19 cellular contexts compared by ENCODE assay signal in the genomic region with DNA sequence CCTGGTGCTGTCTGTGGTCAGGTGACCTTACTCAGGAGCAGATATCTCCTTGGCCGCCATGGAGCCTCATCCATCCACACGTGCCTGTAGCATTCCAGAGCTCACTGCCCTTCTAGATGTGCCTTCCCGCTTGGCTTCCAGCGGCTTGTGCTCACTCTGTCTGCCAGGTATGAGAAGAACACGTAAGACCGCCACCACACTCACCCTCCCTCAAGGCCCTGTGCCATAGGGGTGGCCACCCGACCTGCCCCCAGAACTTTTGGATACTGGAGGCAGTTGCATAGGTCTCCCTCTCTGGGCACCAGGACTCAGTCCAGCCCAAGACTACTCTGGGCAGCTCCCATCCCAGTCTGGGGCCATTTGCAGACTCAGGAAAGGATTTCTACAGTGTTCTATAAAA. TPM values are rescaled to one million over a fixed set of nuclear protein-coding genes. Genes with fewer than 3 reads are reported as not detected.
DNase-seq lines count a peak whose midpoint lies in the region; ATAC-seq and TF ChIP-seq lines count a peak whose summit lies in the region.
"Had no signal": no experiment of that assay in that cellular context is flagged by ENCODE, and none has a peak within 500 bp of the region (broad histone marks: within the 10 kb centered on the region; RNA-seq: fewer than 3 reads in every experiment).

No MANE protein-coding gene starts in this region.

- H3K9me3 ChIP-seq in IMR-90 (ENCODE audit: control insufficient read depth, insufficient read depth, low read length) (no peaks in the 10 kb centered on the region), mesodermal cell (ENCODE audit: control insufficient read depth, low read length) (no peaks in the 10 kb centered on the region), tibial nerve (no peaks in the 10 kb centered on the region)

- intact Hi-C loops in IMR-90 (cut with micrococcal nuclease): no loop called here
- intact Hi-C loops in MCF 10A (cut with micrococcal nuclease): no loop called here
- intact Hi-C loops in activated CD4-positive, alpha-beta memory T cell treated with anti-CD3 and anti-CD28 coated beads for 36 hours (cut with micrococcal nuclease): no loop called here

- H3K14ac ChIP-seq in IMR-90 (replicated peaks; ENCODE audit: low read depth, low read length): no peak overlapping the region

- H3K36me3 Mint-ChIP-seq in MCF 10A (ENCODE audit: insufficient read depth, unreplicated experiment): peaks cover 36% of the 10 kb centered on the region
- no peaks in the 10 kb centered on the region for H3K36me3 Mint-ChIP-seq in activated CD4-positive, alpha-beta memory T cell treated with anti-CD3 and anti-CD28 coated beads for 36 hours
- H3K36me3 Mint-ChIP-seq: T-cell had no signal

- H3K27me3 Mint-ChIP-seq in MCF 10A (ENCODE audit: insufficient read depth, unreplicated experiment): no peaks in the 10 kb centered on the region
- H3K27me3 Mint-ChIP-seq in activated CD4-positive, alpha-beta memory T cell treated with anti-CD3 and anti-CD28 coated beads for 36 hours: no peaks in the 10 kb centered on the region

- WGBS in IMR-90 (ENCODE audit: extremely low coverage in 2 of 2, insufficient read length in 1 of 2), 2 experiments: 96% methylated on average over 4 of the region's 7 CpGs; no CpG with 5 or more reads in 1 of the 2 experiments
- 92 to 99% methylated on average over 6 to 7 of the region's 7 CpGs for WGBS in mesodermal cell (ENCODE audit: insufficient coverage in 2 of 2), 2 experiments
- WGBS in tibial nerve, 2 donors: 78% methylated on average over 7 of the region's 7 CpGs

- H3K56ac ChIP-seq in IMR-90 (ENCODE audit: extremely low read depth, insufficient read depth, low read length): no peak overlapping the region

- H3K4me3 Mint-ChIP-seq in MCF 10A (ENCODE audit: unreplicated experiment): peak overlapping the region; percentile 70
- no peak overlapping the region for H3K4me3 Mint-ChIP-seq in activated CD4-positive, alpha-beta memory T cell treated with anti-CD3 and anti-CD28 coated beads for 36 hours
- H3K4me3 Mint-ChIP-seq: IgD-negative memory B cell, T-cell had no signal

- TF ChIP-seq CTCF in IMR-90 (conservative IDR thresholded peaks at IDR 0.05; ENCODE audit: low read depth, low read length): no peak
- no peak for TF ChIP-seq CTCF in MCF 10A (IDR thresholded peaks at IDR 0.05; ENCODE audit: unreplicated experiment)
- no peak for TF ChIP-seq CTCF in tibial nerve (IDR thresholded peaks at IDR 0.05)

- H2BK15ac ChIP-seq in IMR-90 (ENCODE audit: low read depth, low read length): no peak overlapping the region

- H3K9me1 ChIP-seq in IMR-90 (ENCODE audit: insufficient read depth, low read length): peaks cover 24% of the 10 kb centered on the region

- peaks cover 41 to 63% of the 10 kb centered on the region in 2 experiments for H3K79me1 ChIP-seq in IMR-90 (ENCODE audit: low read depth in 1 of 2, low read length in 2 of 2)

- no peak overlapping the region; the same call in 1 of the 2 replicates for H3K4ac ChIP-seq in IMR-90 (ENCODE audit: low read depth, low read length)

- H2BK20ac ChIP-seq in IMR-90 (ENCODE audit: low read depth, low read length): no peak overlapping the region

- POLR2A ChIA-PET in IMR-90 (lab: Charles Lee; ENCODE audit: unreplicated experiment): no interaction called here
- POLR2A ChIA-PET in MCF 10A (lab: Yijun Ruan, JAX): interaction anchor here (0.6 to 20.1 kb wide), 5 partner anchors 12 to 928 kb away, joined by 3 to 915 read pairs (median 12); partner anchors contain the start of genes AVPI1, PI4K2A and ZFYVE27
- POLR2A ChIA-PET in HEK293T (lab: Yijun Ruan, JAX): interaction anchor here (0.8 to 1.9 kb wide), 3 partner anchors 14 to 31 kb away, joined by 3 to 6 read pairs (median 3); partner anchors contain the start of genes AVPI1 and ZFYVE27
- POLR2A ChIA-PET in activated CD4-positive, alpha-beta memory T cell treated with anti-CD3 and anti-CD28 coated beads for 36 hours (lab: Charles Lee): no interaction called here

- H3K18ac ChIP-seq in IMR-90 (ENCODE audit: low read depth, low read length): no peak overlapping the region

- TF ChIP-seq RAD21 in IMR-90 (IDR thresholded peaks at IDR 0.05; ENCODE audit: low read length): no peak

- H3K9ac ChIP-seq in IMR-90 (ENCODE audit: low read depth, low read length): no peak overlapping the region

- H3K27ac ChIP-seq in IMR-90 (ENCODE audit: insufficient read depth, low read length) (no peak overlapping the region), mesodermal cell (ENCODE audit: low read depth, low read length, severe bottlenecking) (peak overlapping the region; percentile 74), tibial nerve (peak overlapping the region; percentile 58 to 99 (median 81))

- H3K4me2 ChIP-seq in IMR-90 (ENCODE audit: low read depth, low read length): no peak overlapping the region; the same call in 1 of the 2 replicates

- H2BK120ac ChIP-seq in IMR-90 (ENCODE audit: low read depth, low read length): no peak overlapping the region

- DNase-seq in IMR-90 (no peak), MCF 10A (ENCODE audit: unreplicated experiment) (no peak), tibial nerve (ENCODE audit: low spot score in 2 of 2) (no peak), HEK293T (ENCODE audit: extremely low spot score) (no peak)
- DNase-seq in activated CD4-positive, alpha-beta memory T cell treated with anti-CD3 and anti-CD28 coated beads for 36 hours: no peak
- DNase-seq: activated CD4-positive, CD25-positive, alpha-beta regulatory T cell treated with anti-CD3 and anti-CD28 coated beads, Interleukin-2, amount 50 U/mL, for 72 hours; activated naive CD4-positive, alpha-beta T cell; DMS 273 treated with DMSO at 0.1 percent for 48 hours; effector CD4-positive, alpha-beta T cell; NCI-H1048; NCI-H748 treated with DMSO at 0.1 percent for 48 hours; T-cell had no signal

- no peak overlapping the region for H4K8ac ChIP-seq in IMR-90 (ENCODE audit: low read depth in 2 of 2, low read length in 2 of 2)

- TF ChIP-seq POLR2A in IMR-90 (IDR thresholded peaks at IDR 0.05; ENCODE audit: low read depth, low read length) (no peak), tibial nerve (IDR thresholded peaks at IDR 0.05) (no peak)

- TSS peak; percentile 47 for BruUV-seq in IMR-90 (replicated peaks; lab: Mats Ljungman, UMichigan)
- BruUV-seq in MCF 10A (replicated peaks; lab: Mats Ljungman, UMichigan): no TSS peak

- H3K4me1 Mint-ChIP-seq in MCF 10A (ENCODE audit: insufficient read depth, unreplicated experiment): peaks cover 62% of the 10 kb centered on the region
- H3K4me1 Mint-ChIP-seq in activated CD4-positive, alpha-beta memory T cell treated with anti-CD3 and anti-CD28 coated beads for 36 hours (ENCODE audit: low read depth): peaks cover 7% of the 10 kb centered on the region

- peaks cover 43% of the 10 kb centered on the region for H4K20me1 ChIP-seq in IMR-90 (ENCODE audit: insufficient read depth, low read length)

- no peak overlapping the region for H4K5ac ChIP-seq in IMR-90 (ENCODE audit: low read depth, low read length)

- dilution Hi-C loops in IMR-90 (cut with HindIII; ENCODE audit: low sequenced_read_pairs, unreplicated experiment): no loop called here

- H2AK5ac ChIP-seq in IMR-90 (ENCODE audit: low read depth, low read length): 0 out of 2 replicates have a peak overlapping the region, but pooled peaks have one; percentile 8

- H2AFZ ChIP-seq in IMR-90 (replicated peaks; ENCODE audit: low read length, poor library complexity): no peak overlapping the region

- peak overlapping the region; percentile 97 for H3K27ac Mint-ChIP-seq in MCF 10A (ENCODE audit: low read depth, unreplicated experiment)
- no peak overlapping the region for H3K27ac Mint-ChIP-seq in activated CD4-positive, alpha-beta memory T cell treated with anti-CD3 and anti-CD28 coated beads for 36 hours
- H3K27ac Mint-ChIP-seq: IgD-negative memory B cell, T-cell had no signal

- H3K36me3 ChIP-seq in IMR-90 (ENCODE audit: control insufficient read depth, insufficient read depth, low read length) (peaks cover 31% of the 10 kb centered on the region), mesodermal cell (ENCODE audit: control insufficient read depth, insufficient read depth, low read length) (peaks cover 40% of the 10 kb centered on the region), tibial nerve (peaks cover 0 to 20% (median 0%) of the 10 kb centered on the region in 3 donors)

- in situ Hi-C loops in IMR-90 (cut with MboI; ENCODE audit: low sequenced_read_pairs): no loop called here

- H3K4me1 ChIP-seq in IMR-90 (ENCODE audit: control insufficient read depth, insufficient read depth, low read length) (peaks cover 28% of the 10 kb centered on the region), mesodermal cell (ENCODE audit: control insufficient read depth, insufficient read depth, low read length, poor library complexity, severe bottlenecking) (peaks cover 29% of the 10 kb centered on the region), tibial nerve (peaks cover 6 to 69% (median 48%) of the 10 kb centered on the region in 4 donors)

- no peak overlapping the region for H4K91ac ChIP-seq in IMR-90 (ENCODE audit: insufficient read depth, low read depth, low read length)

- TF ChIP-seq EP300 in tibial nerve (IDR thresholded peaks at IDR 0.05): no peak

- CTCF ChIA-PET in IMR-90 (lab: Yijun Ruan, JAX) (interaction anchor here (1.6 kb wide), 1 partner anchor 16 kb away, joined by 4 read pairs; no protein-coding TSS in a partner anchor), MCF 10A (lab: Yijun Ruan, JAX) (interaction anchor here (0.7 to 21.1 kb wide), 7 partner anchors 9 to 75 kb away, joined by 4 to 847 read pairs (median 11); partner anchors contain the start of genes AVPI1 and ZFYVE27), HEK293T (lab: Yijun Ruan, JAX) (interaction anchor here (0.7 to 2.1 kb wide), 2 partner anchors 8 to 16 kb away, joined by 4 to 9 read pairs; no protein-coding TSS in a partner anchor)
- CTCF ChIA-PET in activated CD4-positive, alpha-beta memory T cell treated with anti-CD3 and anti-CD28 coated beads for 36 hours (lab: Charles Lee): interaction anchor here (1.2 to 20.3 kb wide), 4 partner anchors 8 to 41 kb away, joined by 3 to 588 read pairs (median 13); partner anchors contain the start of gene ZFYVE27

- no peak overlapping the region for H2AK9ac ChIP-seq in IMR-90 (replicated peaks; ENCODE audit: low read depth, low read length, poor library complexity)

- ATAC-seq in IMR-90 (ENCODE audit: low read depth): no peak
- ATAC-seq in HG03108 (IDR thresholded peaks at IDR 0.05; ENCODE audit: unreplicated experiment): no peak
- ATAC-seq: T-cell had no signal

- H2BK5ac ChIP-seq in IMR-90 (ENCODE audit: low read depth, low read length, poor library complexity, severe bottlenecking): no peak overlapping the region

- H3K27me3 ChIP-seq in IMR-90 (ENCODE audit: control insufficient read depth, insufficient read depth, low read length): no peaks in the 10 kb centered on the region
- no peaks in the 10 kb centered on the region for H3K27me3 ChIP-seq in tibial nerve

- peak overlapping the region; percentile 17 for H3K23ac ChIP-seq in IMR-90 (ENCODE audit: low read depth, low read length)

- H3K9me3 Mint-ChIP-seq in MCF 10A (ENCODE audit: unreplicated experiment): no peaks in the 10 kb centered on the region
- no peaks in the 10 kb centered on the region for H3K9me3 Mint-ChIP-seq in activated CD4-positive, alpha-beta memory T cell treated with anti-CD3 and anti-CD28 coated beads for 36 hours
- H3K9me3 Mint-ChIP-seq: IgD-negative memory B cell, T-cell had no signal

- no peak overlapping the region for H3K4me3 ChIP-seq in IMR-90 (ENCODE audit: insufficient read depth, low read depth, low read length)
- no peak overlapping the region for H3K4me3 ChIP-seq in mesodermal cell (ENCODE audit: extremely low read depth, insufficient read depth, low read length, poor library complexity, severe bottlenecking)
- no peak overlapping the region for H3K4me3 ChIP-seq in tibial nerve
- H3K4me3 ChIP-seq: skin epidermis had no signal

RNA-seq across cellular contexts. Expression of gene MARVELD1, which starts 4.1 kb away (rescaled TPM):
- total RNA-seq in IMR-90 (2012; rRNA removed): 12.0 and 15.6 TPM in 2 replicates
- 61.1 and 68.1 TPM in 2 replicates for polyA plus RNA-seq in IMR-90 (2012; rRNA removed)
- 58.1 and 69.3 TPM in 2 replicates for polyA plus RNA-seq in IMR-90 (2012; cell fraction: cytosol; rRNA removed)
- polyA plus RNA-seq in IMR-90 (2012; cell fraction: nucleus; rRNA removed; ENCODE audit: low replicate concordance): 57.1 and 59.0 TPM in 2 replicates
- 51.0 and 54.9 TPM in 2 replicates for total RNA-seq in MCF 10A (2022)
- 48.3 TPM for polyA plus RNA-seq in mesodermal cell (2013, experiment 1 of 2)
- 43.2 TPM for polyA plus RNA-seq in mesodermal cell (2013, experiment 2 of 2)
- total RNA-seq in tibial nerve: 10 to 100 TPM; 28.0 to 45.3 (median 42.2) TPM
- 1 to 10 TPM; 2.9 to 4.0 TPM for total RNA-seq in activated CD4-positive, alpha-beta memory T cell treated with anti-CD3 and anti-CD28 coated beads for 36 hours

RNA-seq across cellular contexts. Expression of gene ZFYVE27, which starts 19.3 kb away (rescaled TPM):
- total RNA-seq in IMR-90 (2012; rRNA removed) (12.8 and 13.1 TPM in 2 replicates), MCF 10A (2022) (25.7 and 28.7 TPM in 2 replicates), tibial nerve (10 to 100 TPM; 33.4 to 46.8 (median 42.7) TPM)
- polyA plus RNA-seq in IMR-90 (2012; rRNA removed): 18.7 and 22.2 TPM in 2 replicates
- 12.2 and 16.5 TPM in 2 replicates for polyA plus RNA-seq in IMR-90 (2012; cell fraction: cytosol; rRNA removed)
- polyA plus RNA-seq in IMR-90 (2012; cell fraction: nucleus; rRNA removed; ENCODE audit: low replicate concordance): 83.7 and 91.3 TPM in 2 replicates
- polyA plus RNA-seq in mesodermal cell (2013, experiment 1 of 2): 18.5 TPM
- 16.0 TPM for polyA plus RNA-seq in mesodermal cell (2013, experiment 2 of 2)
- total RNA-seq in activated CD4-positive, alpha-beta memory T cell treated with anti-CD3 and anti-CD28 coated beads for 36 hours: 10 to 100 TPM; 20.9 to 22.8 TPM

RNA-seq across cellular contexts. Expression of gene AVPI1, which starts 30.6 kb away (rescaled TPM):
- total RNA-seq in IMR-90 (2012; rRNA removed) (26.7 and 30.8 TPM in 2 replicates), MCF 10A (2022) (276 and 305 TPM in 2 replicates), tibial nerve (100 to 1,000 TPM; 113 to 253 (median 170) TPM)
- 29.8 and 33.6 TPM in 2 replicates for polyA plus RNA-seq in IMR-90 (2012; rRNA removed)
- polyA plus RNA-seq in IMR-90 (2012; cell fraction: cytosol; rRNA removed): 26.3 and 37.5 TPM in 2 replicates
- 27.2 and 28.1 TPM in 2 replicates for polyA plus RNA-seq in IMR-90 (2012; cell fraction: nucleus; rRNA removed; ENCODE audit: low replicate concordance)
- polyA plus RNA-seq in mesodermal cell (2013, experiment 1 of 2): 4.1 TPM
- 3.9 TPM for polyA plus RNA-seq in mesodermal cell (2013, experiment 2 of 2)
- total RNA-seq in activated CD4-positive, alpha-beta memory T cell treated with anti-CD3 and anti-CD28 coated beads for 36 hours: 1 to 10 TPM; 1.7 to 2.1 TPM

RNA-seq across cellular contexts. Expression of gene SFRP5, which starts 54.2 kb away (rescaled TPM):
- total RNA-seq in IMR-90 (2012; rRNA removed) (not detected in 2 replicates), MCF 10A (2022) (not detected in 2 replicates), tibial nerve (100 to 1,000 TPM; 183 to 530 (median 479) TPM)
- polyA plus RNA-seq in IMR-90 (2012; rRNA removed): not detected in 2 replicates
- not detected in 2 replicates for polyA plus RNA-seq in IMR-90 (2012; cell fraction: cytosol; rRNA removed)
- not detected in 2 replicates for polyA plus RNA-seq in IMR-90 (2012; cell fraction: nucleus; rRNA removed; ENCODE audit: low replicate concordance)
- polyA plus RNA-seq in mesodermal cell (2013, experiment 1 of 2): 2.1 TPM
- 0.71 TPM for polyA plus RNA-seq in mesodermal cell (2013, experiment 2 of 2)
- total RNA-seq in activated CD4-positive, alpha-beta memory T cell treated with anti-CD3 and anti-CD28 coated beads for 36 hours: not detected
- total RNA-seq: fibroblast of villous mesenchyme, lung microvascular endothelial cell, RPMI7951 had no signal
- polyA plus RNA-seq: IgD-negative memory B cell had no signal

Comparison
In these comparisons a context has a peak if more than half of its experiments do, and no peak if none do; other contexts are left out.
1. POLR2A ChIA-PET loops: an anchor here in MCF 10A (0.6 to 20.1 kb wide) and HEK293T (0.8 to 1.9 kb wide); none called in IMR-90 and activated CD4-positive, alpha-beta memory T cell treated with anti-CD3 and anti-CD28 coated beads for 36 hours.